17 cellular contexts compared by ENCODE assay signal in the genomic region with DNA sequence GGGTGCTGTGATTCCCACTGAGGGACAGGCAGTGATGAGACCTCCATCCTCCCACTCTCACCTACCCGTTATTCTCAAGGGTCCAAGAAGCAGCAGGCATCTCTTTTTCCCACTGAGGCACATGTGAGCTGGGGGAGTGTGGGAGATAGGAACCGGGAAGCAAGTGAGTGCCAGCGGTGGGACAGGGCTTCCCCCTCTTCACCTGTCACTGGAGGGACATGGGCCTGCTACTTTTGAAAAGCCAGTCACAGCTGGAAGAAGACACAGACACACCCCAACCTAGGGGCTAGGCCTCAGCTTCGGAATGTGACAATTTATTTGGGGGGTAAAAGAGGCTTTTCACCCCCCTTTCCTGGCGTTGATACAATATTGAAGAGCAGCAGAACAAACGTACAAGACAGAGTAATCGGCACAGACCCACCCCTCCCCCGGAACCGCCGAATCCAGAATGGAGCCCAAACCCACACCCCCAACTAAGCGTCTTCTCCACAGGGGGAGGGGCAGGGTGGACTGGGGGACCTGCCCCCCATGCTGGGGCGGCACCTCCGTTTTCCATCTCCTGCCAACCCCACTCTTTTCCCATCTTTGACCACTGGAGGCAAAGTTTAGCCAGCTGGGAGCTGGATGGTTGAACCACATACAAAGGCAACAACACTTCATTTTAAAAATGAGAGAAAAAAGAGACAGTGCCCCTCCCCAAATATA. TPM values are rescaled to one million over a fixed set of nuclear protein-coding genes. Genes with fewer than 3 reads are reported as not detected.
DNase-seq lines count a peak whose midpoint lies in the region; ATAC-seq and TF ChIP-seq lines count a peak whose summit lies in the region.
"Had no signal": no experiment of that assay in that cellular context is flagged by ENCODE, and none has a peak within 500 bp of the region (broad histone marks: within the 10 kb centered on the region; RNA-seq: fewer than 3 reads in every experiment).

No MANE protein-coding gene starts in this region.

- no peak overlapping the region for H3K27ac Mint-ChIP-seq in HFFc6
- peak overlapping the region in 1 of 8 donors; percentile 36 for H3K27ac Mint-ChIP-seq in CD8-positive, alpha-beta memory T cell
- H3K27ac Mint-ChIP-seq: activated CD4-positive, alpha-beta memory T cell treated with anti-CD3 and anti-CD28 coated beads, Interleukin-2, amount 10 ng/mL, durations not matched to agents 7 days and 5 days had no signal

- TF ChIP-seq CTCF in SK-N-SH (IDR thresholded peaks at IDR 0.05) (no peak), HFFc6 (IDR thresholded peaks at IDR 0.05) (peak; percentile 58), retinal pigment epithelial cell (conservative IDR thresholded peaks at IDR 0.05; ENCODE audit: low read depth, low read length) (peak; percentile 42)

- POLR2A ChIA-PET in SK-N-SH (lab: Yijun Ruan, JAX), result no interaction called here
- POLR2A ChIA-PET in CD8-positive, alpha-beta memory T cell (lab: Charles Lee), result interaction anchor here (0.7 kb wide), 1 partner anchor 11 kb away, joined by 3 read pairs; a partner anchor contains a TSS

- no peaks in the 10 kb centered on the region for H4K20me1 ChIP-seq in SK-N-SH (ENCODE audit: insufficient read depth)

- no peaks in the 10 kb centered on the region for H3K9me3 Mint-ChIP-seq in HFFc6
- no peaks in the 10 kb centered on the region for H3K9me3 Mint-ChIP-seq in CD8-positive, alpha-beta memory T cell
- H3K9me3 Mint-ChIP-seq: activated CD4-positive, alpha-beta memory T cell treated with anti-CD3 and anti-CD28 coated beads, Interleukin-2, amount 10 ng/mL, durations not matched to agents 7 days and 5 days; central memory CD8-positive, alpha-beta T cell had no signal

- WGBS in SK-N-SH (ENCODE audit: low lambda C conversion rate), result 48% methylated on average over 10 of the region's 13 CpGs

- peaks cover 0 to 5% of the 10 kb centered on the region in 2 experiments; a peak in 1 of 4 replicates for H3K4me1 ChIP-seq in SK-N-SH (ENCODE audit: control insufficient read depth in 1 of 2, insufficient read depth in 2 of 2, low read depth in 1 of 2, low read length in 1 of 2)
- no peaks in the 10 kb centered on the region for H3K4me1 ChIP-seq in CD8-positive, alpha-beta memory T cell (ENCODE audit: insufficient read depth, low read length)

- no peaks in the 10 kb centered on the region for H3K9me3 ChIP-seq in SK-N-SH
- no peaks in the 10 kb centered on the region for H3K9me3 ChIP-seq in CD8-positive, alpha-beta memory T cell (ENCODE audit: low read length)
- H3K9me3 ChIP-seq: esophagus squamous epithelium, ovary had no signal

- no peak overlapping the region for H3K27ac ChIP-seq in SK-N-SH (ENCODE audit: low read depth in 2 of 2, low read length in 1 of 2)
- no peak overlapping the region for H3K27ac ChIP-seq in CD8-positive, alpha-beta memory T cell (ENCODE audit: low read depth, low read length)
- H3K27ac ChIP-seq: esophagus squamous epithelium, ovary had no signal

- H3K4me3 ChIP-seq in SK-N-SH (ENCODE audit: low read depth in 2 of 2, low read length in 1 of 2) (no peak overlapping the region), retinal pigment epithelial cell (ENCODE audit: low read length) (no peak overlapping the region)
- no peak overlapping the region for H3K4me3 ChIP-seq in CD8-positive, alpha-beta memory T cell (ENCODE audit: low read length)
- H3K4me3 ChIP-seq: esophagus squamous epithelium, ovary had no signal

- TF ChIP-seq RAD21 in SK-N-SH (IDR thresholded peaks at IDR 0.05; ENCODE audit: low read length), result no peak

- no peaks in the 10 kb centered on the region for H3K4me1 Mint-ChIP-seq in HFFc6 (ENCODE audit: low read depth)
- peaks cover 4 to 25% (median 5%) of the 10 kb centered on the region in 3 donors for H3K4me1 Mint-ChIP-seq in CD8-positive, alpha-beta memory T cell

- no peaks in the 10 kb centered on the region for H3K9me2 ChIP-seq in SK-N-SH

- CTCF ChIA-PET in SK-N-SH (lab: Yijun Ruan, JAX), result interaction anchor here (1.0 to 4.0 kb wide), 5 partner anchors 9 to 146 kb away, joined by 4 to 28 read pairs (median 7); no protein-coding TSS in a partner anchor
- CTCF ChIA-PET in CD8-positive, alpha-beta memory T cell (lab: Charles Lee), result interaction anchor here (1.4 to 3.8 kb wide), 2 partner anchors 8 to 92 kb away, joined by 3 to 21 read pairs; no protein-coding TSS in a partner anchor

- H3F3A ChIP-seq in SK-N-SH (replicated peaks; ENCODE audit: insufficient read depth), result no peaks in the 10 kb centered on the region

- no peaks in the 10 kb centered on the region for H3K36me3 Mint-ChIP-seq in HFFc6 (ENCODE audit: low read depth)
- peaks cover 0 to 14% (median 0%) of the 10 kb centered on the region in 3 donors for H3K36me3 Mint-ChIP-seq in CD8-positive, alpha-beta memory T cell

- no peak overlapping the region for H3K4me2 ChIP-seq in SK-N-SH

- H3K27me3 ChIP-seq in SK-N-SH (ENCODE audit: insufficient read depth), result no peaks in the 10 kb centered on the region
- H3K27me3 ChIP-seq in CD8-positive, alpha-beta memory T cell (ENCODE audit: insufficient read depth, low read length, poor library complexity, severe bottlenecking), result no peaks in the 10 kb centered on the region
- H3K27me3 ChIP-seq: ovary had no signal

- peak; percentile 21; the same call in 1 of the 3 replicates for ATAC-seq in SK-N-SH treated with all-trans-retinoic acid at 6 μM for 48 hours

- peaks cover 0 to 3% of the 10 kb centered on the region in 2 experiments for H3K36me3 ChIP-seq in SK-N-SH (replicated peaks in 1 of 2; ENCODE audit: control insufficient read depth in 1 of 2, insufficient read depth in 2 of 2, low read length in 1 of 2)
- no peaks in the 10 kb centered on the region for H3K36me3 ChIP-seq in CD8-positive, alpha-beta memory T cell (ENCODE audit: insufficient read depth, low read length)
- H3K36me3 ChIP-seq: ovary had no signal

- H3K79me2 ChIP-seq in SK-N-SH (ENCODE audit: insufficient read depth), result no peaks in the 10 kb centered on the region

- DNase-seq in SK-N-SH (no peak), HFFc6 (peak; percentile 23), cerebellar cortex (ENCODE audit: low spot score) (peak; percentile 10), retinal pigment epithelial cell (ENCODE audit: low read depth) (no peak), NCI-H345 treated with DMSO at 0.1 percent for 48 hours (lab: John Stamatoyannopoulos, UW; ENCODE audit: unreplicated experiment) (no peak), middle frontal gyrus (ENCODE audit: extremely low spot score, low spot score) (no peak)
- DNase-seq in CD8-positive, alpha-beta memory T cell, result no peak
- DNase-seq: activated CD4-positive, alpha-beta memory T cell treated with anti-CD3 and anti-CD28 coated beads, Interleukin-2, amount 10 ng/mL, durations not matched to agents 7 days and 5 days; activated effector memory CD4-positive, alpha-beta T cell treated with anti-CD3 and anti-CD28 coated beads, Interleukin-2, amount 50 U/mL, for 16 hours; esophagus squamous epithelium; GDM1; mesendoderm; NCI-H187 treated with DMSO at 0.1 percent for 48 hours; T-helper 2 cell had no signal

- no peak overlapping the region for H2AFZ ChIP-seq in SK-N-SH (ENCODE audit: low read depth)

- peaks cover 2% of the 10 kb centered on the region for H3K27me3 Mint-ChIP-seq in HFFc6 (ENCODE audit: insufficient read depth)
- peaks cover 0 to 1% of the 10 kb centered on the region in 2 donors for H3K27me3 Mint-ChIP-seq in CD8-positive, alpha-beta memory T cell
- H3K27me3 Mint-ChIP-seq: central memory CD8-positive, alpha-beta T cell had no signal

- TF ChIP-seq EP300 in SK-N-SH (IDR thresholded peaks at IDR 0.05; ENCODE audit: borderline replicate concordance in 1 of 2, low read depth in 1 of 2, low read length in 1 of 2), result no peak

- H3K4me3 Mint-ChIP-seq in HFFc6, result no peak overlapping the region
- H3K4me3 Mint-ChIP-seq in CD8-positive, alpha-beta memory T cell, result no peak overlapping the region
- H3K4me3 Mint-ChIP-seq: activated CD4-positive, alpha-beta memory T cell treated with anti-CD3 and anti-CD28 coated beads, Interleukin-2, amount 10 ng/mL, durations not matched to agents 7 days and 5 days; central memory CD8-positive, alpha-beta T cell had no signal

- H3K9ac ChIP-seq in SK-N-SH, result no peak overlapping the region

TF ChIP-seq in SK-N-SH treated with all-trans-retinoic acid at 6 μM for 48 hours, 23 proteins besides CTCF, POLR2A, EP300 and RAD21:
- TF ChIP-seq CSDC2 (CRISPR knock-in tag; IDR thresholded peaks at IDR 0.05), result no peak
- TF ChIP-seq ZFP3 (CRISPR knock-in tag; IDR thresholded peaks at IDR 0.05), result no peak
- no peak for TF ChIP-seq ARNTL (CRISPR knock-in tag; IDR thresholded peaks at IDR 0.05; ENCODE audit: borderline replicate concordance, low read depth)
- no peak for TF ChIP-seq PPARA (CRISPR knock-in tag; IDR thresholded peaks at IDR 0.05; ENCODE audit: borderline replicate concordance)
- no peak for TF ChIP-seq BACH2 (CRISPR knock-in tag; IDR thresholded peaks at IDR 0.05; ENCODE audit: borderline replicate concordance)
- TF ChIP-seq ZNF70 (CRISPR knock-in tag; IDR thresholded peaks at IDR 0.05), result no peak

TF ChIP-seq in SK-N-SH, 30 proteins besides CTCF, POLR2A, EP300 and RAD21 (continues in another document):
- TF ChIP-seq YY1 (IDR thresholded peaks at IDR 0.05; ENCODE audit: low read depth) (no peak), MEF2A (IDR thresholded peaks at IDR 0.05; ENCODE audit: borderline replicate concordance, low read depth) (no peak)

RNA-seq across cellular contexts. Expression of a gene that starts 10.7 kb away (rescaled TPM):
- 3.4 and 5.4 TPM in 2 replicates for polyA plus RNA-seq in SK-N-SH (2012; rRNA removed)
- polyA plus RNA-seq in SK-N-SH (2012; cell fraction: cytosol; rRNA removed), result 2.0 and 3.2 TPM in 2 replicates
- 8.3 and 9.1 TPM in 2 replicates for polyA plus RNA-seq in SK-N-SH (2012; cell fraction: nucleus; rRNA removed)
- 10 to 100 TPM; 72.0 to 91.5 (median 75.3) TPM for total RNA-seq in HFFc6 (2021; fragmentation: NEBNext Ultra II Directional; extraction: Animal tissue kit (Norgen Biotek cat#: 25700))
- total RNA-seq in CD8-positive, alpha-beta memory T cell, result 100 to 1,000 TPM; 159 to 171 TPM
- 10.8 TPM for polyA plus RNA-seq in CD8-positive, alpha-beta memory T cell

RNA-seq across cellular contexts. Expression of a gene that starts 17.5 kb away (rescaled TPM):
- polyA plus RNA-seq in SK-N-SH (2012; rRNA removed), result 1.1 and 1.2 TPM in 2 replicates
- polyA plus RNA-seq in SK-N-SH (2012; cell fraction: cytosol; rRNA removed), result 0.72 and 1.3 TPM in 2 replicates
- 1.2 and 1.6 TPM in 2 replicates for polyA plus RNA-seq in SK-N-SH (2012; cell fraction: nucleus; rRNA removed)
- 1 to 10 TPM; 1.4 to 5.4 (median 1.6) TPM for total RNA-seq in HFFc6 (2021; fragmentation: NEBNext Ultra II Directional; extraction: Animal tissue kit (Norgen Biotek cat#: 25700))
- total RNA-seq in CD8-positive, alpha-beta memory T cell, result 1 to 10 TPM; 5.9 to 6.3 TPM
- 1.0 TPM for polyA plus RNA-seq in CD8-positive, alpha-beta memory T cell

Comparison
In these comparisons a context has a peak if more than half of its experiments do, and no peak if none do; other contexts are left out.
1. DNase-seq: peak in HFFc6 (single experiment) and cerebellar cortex (single experiment); none in SK-N-SH (single experiment), retinal pigment epithelial cell (single experiment), NCI-H345 treated with DMSO at 0.1 percent for 48 hours (single experiment), middle frontal gyrus (single experiment) and CD8-positive, alpha-beta memory T cell (0 of 5).